Comparison of ENCODE assay signal across 1 cellular context in the genomic region with DNA sequence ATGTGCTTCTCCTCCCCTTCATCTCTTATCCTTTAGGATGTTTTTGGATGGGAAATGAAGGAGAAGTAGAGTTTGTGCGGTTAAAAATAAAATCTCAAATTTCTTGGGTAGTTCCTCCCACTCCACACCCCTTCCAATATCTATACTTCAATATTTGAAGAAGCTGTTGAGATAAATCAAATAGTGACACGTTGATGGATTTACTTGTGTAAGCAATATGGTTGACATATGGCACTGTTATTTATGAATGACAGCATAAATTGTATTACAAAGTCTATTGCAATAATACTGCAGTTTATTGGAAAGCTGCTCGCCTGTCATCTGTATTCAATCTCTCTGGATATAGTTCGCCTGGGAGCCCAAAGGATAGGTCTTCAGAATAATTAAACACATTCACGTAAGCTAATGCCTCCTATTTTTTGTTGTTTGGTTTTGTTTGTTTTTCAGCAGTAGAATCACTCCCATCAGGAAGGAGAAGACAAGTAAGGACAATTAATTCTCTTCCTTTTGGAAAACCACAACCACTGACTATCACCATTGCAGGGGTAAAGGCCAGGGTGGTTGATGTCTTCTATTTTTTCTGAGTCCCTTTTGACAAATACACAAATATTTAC.
TF ChIP-seq lines count a peak whose summit lies in the region.

No MANE protein-coding gene starts in this region.

TF ChIP-seq in HEK293, 187 proteins besides CTCF, POLR2A, EP300 and RAD21 (continued from another document and continues in another):
- TF ChIP-seq, protein P1, sequence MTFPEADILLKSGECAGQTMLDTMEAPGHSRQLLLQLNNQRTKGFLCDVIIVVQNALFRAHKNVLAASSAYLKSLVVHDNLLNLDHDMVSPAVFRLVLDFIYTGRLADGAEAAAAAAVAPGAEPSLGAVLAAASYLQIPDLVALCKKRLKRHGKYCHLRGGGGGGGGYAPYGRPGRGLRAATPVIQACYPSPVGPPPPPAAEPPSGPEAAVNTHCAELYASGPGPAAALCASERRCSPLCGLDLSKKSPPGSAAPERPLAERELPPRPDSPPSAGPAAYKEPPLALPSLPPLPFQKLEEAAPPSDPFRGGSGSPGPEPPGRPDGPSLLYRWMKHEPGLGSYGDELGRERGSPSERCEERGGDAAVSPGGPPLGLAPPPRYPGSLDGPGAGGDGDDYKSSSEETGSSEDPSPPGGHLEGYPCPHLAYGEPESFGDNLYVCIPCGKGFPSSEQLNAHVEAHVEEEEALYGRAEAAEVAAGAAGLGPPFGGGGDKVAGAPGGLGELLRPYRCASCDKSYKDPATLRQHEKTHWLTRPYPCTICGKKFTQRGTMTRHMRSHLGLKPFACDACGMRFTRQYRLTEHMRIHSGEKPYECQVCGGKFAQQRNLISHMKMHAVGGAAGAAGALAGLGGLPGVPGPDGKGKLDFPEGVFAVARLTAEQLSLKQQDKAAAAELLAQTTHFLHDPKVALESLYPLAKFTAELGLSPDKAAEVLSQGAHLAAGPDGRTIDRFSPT (tag by site-specific recombination; IDR thresholded peaks at IDR 0.05) = no peak
- peak; percentile 37; the same call in 1 of the 2 replicates for TF ChIP-seq ZNF629 (tag by site-specific recombination; IDR thresholded peaks at IDR 0.05)
- peak; percentile 73 for TF ChIP-seq FEZF1 (tag by site-specific recombination; IDR thresholded peaks at IDR 0.05)
- TF ChIP-seq ZNF544 (tag by site-specific recombination; IDR thresholded peaks at IDR 0.05) = no peak
- TF ChIP-seq HOXC10 (CRISPR knock-in tag; IDR thresholded peaks at IDR 0.05) = no peak
- no peak for TF ChIP-seq ZXDB (tag by site-specific recombination; IDR thresholded peaks at IDR 0.05)
- no peak for TF ChIP-seq ZNF133 (tag by site-specific recombination; IDR thresholded peaks at IDR 0.05)
- TF ChIP-seq, protein P2, sequence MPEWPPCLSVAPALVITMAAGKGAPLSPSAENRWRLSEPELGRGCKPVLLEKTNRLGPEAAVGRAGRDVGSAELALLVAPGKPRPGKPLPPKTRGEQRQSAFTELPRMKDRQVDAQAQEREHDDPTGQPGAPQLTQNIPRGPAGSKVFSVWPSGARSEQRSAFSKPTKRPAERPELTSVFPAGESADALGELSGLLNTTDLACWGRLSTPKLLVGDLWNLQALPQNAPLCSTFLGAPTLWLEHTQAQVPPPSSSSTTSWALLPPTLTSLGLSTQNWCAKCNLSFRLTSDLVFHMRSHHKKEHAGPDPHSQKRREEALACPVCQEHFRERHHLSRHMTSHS (tag by site-specific recombination; IDR thresholded peaks at IDR 0.05) = peak; percentile 66; the same call in 1 of the 2 replicates
- no peak for TF ChIP-seq ZNF558 (tag by site-specific recombination; IDR thresholded peaks at IDR 0.05)
- TF ChIP-seq ZNF560 (tag by site-specific recombination; IDR thresholded peaks at IDR 0.05; ENCODE audit: borderline replicate concordance) = no peak
- TF ChIP-seq ZNF112 (tag by site-specific recombination; IDR thresholded peaks at IDR 0.05) = no peak
- no peak for TF ChIP-seq ZSCAN23 (tag by site-specific recombination; IDR thresholded peaks at IDR 0.05)
- no peak for TF ChIP-seq ZNF302 (tag by site-specific recombination; IDR thresholded peaks at IDR 0.05; ENCODE audit: low read depth)
- peak; percentile 48; the same call in 1 of the 2 replicates for TF ChIP-seq ZBTB20 (tag by site-specific recombination; IDR thresholded peaks at IDR 0.05)
- TF ChIP-seq, protein P3, sequence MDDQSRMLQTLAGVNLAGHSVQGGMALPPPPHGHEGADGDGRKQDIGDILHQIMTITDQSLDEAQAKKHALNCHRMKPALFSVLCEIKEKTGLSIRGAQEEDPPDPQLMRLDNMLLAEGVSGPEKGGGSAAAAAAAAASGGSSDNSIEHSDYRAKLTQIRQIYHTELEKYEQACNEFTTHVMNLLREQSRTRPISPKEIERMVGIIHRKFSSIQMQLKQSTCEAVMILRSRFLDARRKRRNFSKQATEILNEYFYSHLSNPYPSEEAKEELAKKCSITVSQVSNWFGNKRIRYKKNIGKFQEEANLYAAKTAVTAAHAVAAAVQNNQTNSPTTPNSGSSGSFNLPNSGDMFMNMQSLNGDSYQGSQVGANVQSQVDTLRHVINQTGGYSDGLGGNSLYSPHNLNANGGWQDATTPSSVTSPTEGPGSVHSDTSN (CRISPR knock-in tag; IDR thresholded peaks at IDR 0.05) = no peak
- no peak for TF ChIP-seq ZNF223 (tag by site-specific recombination; IDR thresholded peaks at IDR 0.05)
- TF ChIP-seq ZEB2 (tag by site-specific recombination; IDR thresholded peaks at IDR 0.05) = peak; percentile 62; the same call in 1 of the 2 replicates
- no peak for TF ChIP-seq ZNF121 (tag by site-specific recombination; IDR thresholded peaks at IDR 0.05)
- TF ChIP-seq KLF10 (tag by site-specific recombination; IDR thresholded peaks at IDR 0.05) = peak; percentile 85
- no peak for TF ChIP-seq ZNF354C (tag by site-specific recombination; IDR thresholded peaks at IDR 0.05; ENCODE audit: borderline replicate concordance, low read depth)
- no peak for TF ChIP-seq ZNF324 (tag by site-specific recombination; IDR thresholded peaks at IDR 0.05)
- no peak for TF ChIP-seq ZBTB7A (tag by site-specific recombination; IDR thresholded peaks at IDR 0.05; ENCODE audit: low read depth)
- peak; percentile 19; the same call in 1 of the 2 replicates for TF ChIP-seq ZNF561 (tag by site-specific recombination; IDR thresholded peaks at IDR 0.05; ENCODE audit: borderline replicate concordance)
- no peak for TF ChIP-seq MZF1 (tag by site-specific recombination; IDR thresholded peaks at IDR 0.05; ENCODE audit: borderline replicate concordance)
- TF ChIP-seq ZNF132 (tag by site-specific recombination; IDR thresholded peaks at IDR 0.05; ENCODE audit: borderline replicate concordance) = no peak
- no peak for TF ChIP-seq ZNF155 (tag by site-specific recombination; IDR thresholded peaks at IDR 0.05)
- no peak for TF ChIP-seq ZNF830 (tag by site-specific recombination; IDR thresholded peaks at IDR 0.05; ENCODE audit: low read depth)
- no peak for TF ChIP-seq ZNF501 (tag by site-specific recombination; IDR thresholded peaks at IDR 0.05)
- TF ChIP-seq ZNF521 (tag by site-specific recombination; IDR thresholded peaks at IDR 0.05) = no peak
- no peak for TF ChIP-seq ZNF37A (tag by site-specific recombination; IDR thresholded peaks at IDR 0.05)
- no peak for TF ChIP-seq KLF1 (tag by site-specific recombination; IDR thresholded peaks at IDR 0.05)
- no peak for TF ChIP-seq MYNN (tag by site-specific recombination; IDR thresholded peaks at IDR 0.05; ENCODE audit: borderline replicate concordance)
- no peak for TF ChIP-seq ZFP37 (tag by site-specific recombination; IDR thresholded peaks at IDR 0.05)
- TF ChIP-seq ZNF837 (tag by site-specific recombination; IDR thresholded peaks at IDR 0.05) = no peak
- TF ChIP-seq, protein P4, sequence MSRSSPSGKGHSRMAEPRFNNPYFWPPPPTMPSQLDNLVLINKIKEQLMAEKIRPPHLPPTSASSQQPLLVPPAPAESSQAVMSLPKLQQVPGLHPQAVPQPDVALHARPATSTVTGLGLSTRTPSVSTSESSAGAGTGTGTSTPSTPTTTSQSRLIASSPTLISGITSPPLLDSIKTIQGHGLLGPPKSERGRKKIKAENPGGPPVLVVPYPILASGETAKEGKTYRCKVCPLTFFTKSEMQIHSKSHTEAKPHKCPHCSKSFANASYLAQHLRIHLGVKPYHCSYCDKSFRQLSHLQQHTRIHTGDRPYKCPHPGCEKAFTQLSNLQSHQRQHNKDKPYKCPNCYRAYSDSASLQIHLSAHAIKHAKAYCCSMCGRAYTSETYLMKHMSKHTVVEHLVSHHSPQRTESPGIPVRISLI (tag by site-specific recombination; IDR thresholded peaks at IDR 0.05) = no peak
- TF ChIP-seq ZNF549 (tag by site-specific recombination; IDR thresholded peaks at IDR 0.05) = no peak
- TF ChIP-seq ZNF677 (tag by site-specific recombination; IDR thresholded peaks at IDR 0.05) = no peak
- TF ChIP-seq, protein P5, sequence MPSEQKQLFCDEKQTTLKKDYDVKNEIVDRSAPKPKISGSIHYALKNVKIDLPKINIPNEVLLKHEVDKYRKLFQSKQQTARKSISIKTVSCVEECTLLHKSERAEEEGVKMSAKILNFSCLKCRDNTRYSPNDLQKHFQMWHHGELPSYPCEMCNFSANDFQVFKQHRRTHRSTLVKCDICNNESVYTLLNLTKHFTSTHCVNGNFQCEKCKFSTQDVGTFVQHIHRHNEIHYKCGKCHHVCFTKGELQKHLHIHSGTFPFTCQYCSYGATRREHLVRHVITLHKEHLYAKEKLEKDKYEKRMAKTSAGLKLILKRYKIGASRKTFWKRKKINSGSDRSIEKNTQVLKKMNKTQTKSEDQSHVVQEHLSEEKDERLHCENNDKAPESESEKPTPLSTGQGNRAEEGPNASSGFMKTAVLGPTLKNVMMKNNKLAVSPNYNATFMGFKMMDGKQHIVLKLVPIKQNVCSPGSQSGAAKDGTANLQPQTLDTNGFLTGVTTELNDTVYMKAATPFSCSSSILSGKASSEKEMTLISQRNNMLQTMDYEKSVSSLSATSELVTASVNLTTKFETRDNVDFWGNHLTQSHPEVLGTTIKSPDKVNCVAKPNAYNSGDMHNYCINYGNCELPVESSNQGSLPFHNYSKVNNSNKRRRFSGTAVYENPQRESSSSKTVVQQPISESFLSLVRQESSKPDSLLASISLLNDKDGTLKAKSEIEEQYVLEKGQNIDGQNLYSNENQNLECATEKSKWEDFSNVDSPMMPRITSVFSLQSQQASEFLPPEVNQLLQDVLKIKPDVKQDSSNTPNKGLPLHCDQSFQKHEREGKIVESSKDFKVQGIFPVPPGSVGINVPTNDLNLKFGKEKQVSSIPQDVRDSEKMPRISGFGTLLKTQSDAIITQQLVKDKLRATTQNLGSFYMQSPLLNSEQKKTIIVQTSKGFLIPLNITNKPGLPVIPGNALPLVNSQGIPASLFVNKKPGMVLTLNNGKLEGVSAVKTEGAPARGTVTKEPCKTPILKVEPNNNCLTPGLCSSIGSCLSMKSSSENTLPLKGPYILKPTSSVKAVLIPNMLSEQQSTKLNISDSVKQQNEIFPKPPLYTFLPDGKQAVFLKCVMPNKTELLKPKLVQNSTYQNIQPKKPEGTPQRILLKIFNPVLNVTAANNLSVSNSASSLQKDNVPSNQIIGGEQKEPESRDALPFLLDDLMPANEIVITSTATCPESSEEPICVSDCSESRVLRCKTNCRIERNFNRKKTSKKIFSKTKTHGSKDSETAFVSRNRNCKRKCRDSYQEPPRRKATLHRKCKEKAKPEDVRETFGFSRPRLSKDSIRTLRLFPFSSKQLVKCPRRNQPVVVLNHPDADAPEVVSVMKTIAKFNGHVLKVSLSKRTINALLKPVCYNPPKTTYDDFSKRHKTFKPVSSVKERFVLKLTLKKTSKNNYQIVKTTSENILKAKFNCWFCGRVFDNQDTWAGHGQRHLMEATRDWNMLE (tag by site-specific recombination; conservative IDR thresholded peaks at IDR 0.05; ENCODE audit: low read depth) = no peak
- TF ChIP-seq ZNF350 (tag by site-specific recombination; IDR thresholded peaks at IDR 0.05) = no peak
- TF ChIP-seq ZNF530 (tag by site-specific recombination; IDR thresholded peaks at IDR 0.05; ENCODE audit: low read depth) = no peak
- TF ChIP-seq, protein P6, sequence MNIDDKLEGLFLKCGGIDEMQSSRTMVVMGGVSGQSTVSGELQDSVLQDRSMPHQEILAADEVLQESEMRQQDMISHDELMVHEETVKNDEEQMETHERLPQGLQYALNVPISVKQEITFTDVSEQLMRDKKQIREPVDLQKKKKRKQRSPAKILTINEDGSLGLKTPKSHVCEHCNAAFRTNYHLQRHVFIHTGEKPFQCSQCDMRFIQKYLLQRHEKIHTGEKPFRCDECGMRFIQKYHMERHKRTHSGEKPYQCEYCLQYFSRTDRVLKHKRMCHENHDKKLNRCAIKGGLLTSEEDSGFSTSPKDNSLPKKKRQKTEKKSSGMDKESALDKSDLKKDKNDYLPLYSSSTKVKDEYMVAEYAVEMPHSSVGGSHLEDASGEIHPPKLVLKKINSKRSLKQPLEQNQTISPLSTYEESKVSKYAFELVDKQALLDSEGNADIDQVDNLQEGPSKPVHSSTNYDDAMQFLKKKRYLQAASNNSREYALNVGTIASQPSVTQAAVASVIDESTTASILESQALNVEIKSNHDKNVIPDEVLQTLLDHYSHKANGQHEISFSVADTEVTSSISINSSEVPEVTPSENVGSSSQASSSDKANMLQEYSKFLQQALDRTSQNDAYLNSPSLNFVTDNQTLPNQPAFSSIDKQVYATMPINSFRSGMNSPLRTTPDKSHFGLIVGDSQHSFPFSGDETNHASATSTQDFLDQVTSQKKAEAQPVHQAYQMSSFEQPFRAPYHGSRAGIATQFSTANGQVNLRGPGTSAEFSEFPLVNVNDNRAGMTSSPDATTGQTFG (tag by site-specific recombination; IDR thresholded peaks at IDR 0.05; ENCODE audit: borderline replicate concordance) = no peak
- TF ChIP-seq, protein P7, sequence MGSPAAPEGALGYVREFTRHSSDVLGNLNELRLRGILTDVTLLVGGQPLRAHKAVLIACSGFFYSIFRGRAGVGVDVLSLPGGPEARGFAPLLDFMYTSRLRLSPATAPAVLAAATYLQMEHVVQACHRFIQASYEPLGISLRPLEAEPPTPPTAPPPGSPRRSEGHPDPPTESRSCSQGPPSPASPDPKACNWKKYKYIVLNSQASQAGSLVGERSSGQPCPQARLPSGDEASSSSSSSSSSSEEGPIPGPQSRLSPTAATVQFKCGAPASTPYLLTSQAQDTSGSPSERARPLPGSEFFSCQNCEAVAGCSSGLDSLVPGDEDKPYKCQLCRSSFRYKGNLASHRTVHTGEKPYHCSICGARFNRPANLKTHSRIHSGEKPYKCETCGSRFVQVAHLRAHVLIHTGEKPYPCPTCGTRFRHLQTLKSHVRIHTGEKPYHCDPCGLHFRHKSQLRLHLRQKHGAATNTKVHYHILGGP (tag by site-specific recombination; IDR thresholded peaks at IDR 0.05) = peak; percentile 84
- peak; percentile 63; the same call in 1 of the 2 replicates for TF ChIP-seq OSR2 (tag by site-specific recombination; IDR thresholded peaks at IDR 0.05)
- TF ChIP-seq, protein P8, sequence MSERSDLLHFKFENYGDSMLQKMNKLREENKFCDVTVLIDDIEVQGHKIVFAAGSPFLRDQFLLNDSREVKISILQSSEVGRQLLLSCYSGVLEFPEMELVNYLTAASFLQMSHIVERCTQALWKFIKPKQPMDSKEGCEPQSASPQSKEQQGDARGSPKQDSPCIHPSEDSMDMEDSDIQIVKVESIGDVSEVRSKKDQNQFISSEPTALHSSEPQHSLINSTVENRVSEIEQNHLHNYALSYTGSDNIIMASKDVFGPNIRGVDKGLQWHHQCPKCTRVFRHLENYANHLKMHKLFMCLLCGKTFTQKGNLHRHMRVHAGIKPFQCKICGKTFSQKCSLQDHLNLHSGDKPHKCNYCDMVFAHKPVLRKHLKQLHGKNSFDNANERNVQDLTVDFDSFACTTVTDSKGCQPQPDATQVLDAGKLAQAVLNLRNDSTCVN (tag by site-specific recombination; optimal IDR thresholded peaks at IDR 0.05) = no peak
- TF ChIP-seq ZBTB1 (tag by site-specific recombination; IDR thresholded peaks at IDR 0.05) = no peak
- no peak for TF ChIP-seq ZFP41 (tag by site-specific recombination; IDR thresholded peaks at IDR 0.05; ENCODE audit: borderline replicate concordance)
- TF ChIP-seq ZIC2 (tag by site-specific recombination; IDR thresholded peaks at IDR 0.05) = no peak
- TF ChIP-seq ZBTB21 (tag by site-specific recombination; IDR thresholded peaks at IDR 0.05) = no peak
- TF ChIP-seq ZNF416 (tag by site-specific recombination; IDR thresholded peaks at IDR 0.05) = no peak
- no peak for TF ChIP-seq PRDM1 (tag by site-specific recombination; IDR thresholded peaks at IDR 0.05)
- TF ChIP-seq, protein P9, sequence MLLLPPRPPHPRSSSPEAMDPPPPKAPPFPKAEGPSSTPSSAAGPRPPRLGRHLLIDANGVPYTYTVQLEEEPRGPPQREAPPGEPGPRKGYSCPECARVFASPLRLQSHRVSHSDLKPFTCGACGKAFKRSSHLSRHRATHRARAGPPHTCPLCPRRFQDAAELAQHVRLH (tag by site-specific recombination; IDR thresholded peaks at IDR 0.05) = no peak
